1 cellular context compared by ENCODE assay signal in genomic region chr2:166609183-166609959, GRCh38.
A peak's percentile ranks its signal among the peaks of the same experiment; 100 is the strongest.
TF ChIP-seq lines count a peak whose summit lies in the region.

No MANE protein-coding gene starts in this region.

TF ChIP-seq in HepG2, 621 proteins besides CTCF, POLR2A, EP300 and RAD21 (continued from another document and continues in another):
- TF ChIP-seq CSRNP1 (CRISPR knock-in tag; IDR thresholded peaks at IDR 0.05) (no peak), DBP (CRISPR knock-in tag; IDR thresholded peaks at IDR 0.05; ENCODE audit: not compliant biosample characterization) (no peak), ZNF253 (CRISPR knock-in tag; IDR thresholded peaks at IDR 0.05; ENCODE audit: borderline replicate concordance) (no peak), NFYB (CRISPR knock-in tag; IDR thresholded peaks at IDR 0.05) (no peak), TGIF2 (CRISPR knock-in tag; IDR thresholded peaks at IDR 0.05) (no peak), SALL1 (CRISPR knock-in tag; IDR thresholded peaks at IDR 0.05) (no peak; the same call in 1 of the 2 replicates), MAFK (conservative IDR thresholded peaks at IDR 0.05 in 1 of 2, IDR thresholded peaks at IDR 0.05 in 1 of 2; ENCODE audit: low read length in 2 of 2) (no peak), ZZZ3 (CRISPR knock-in tag; IDR thresholded peaks at IDR 0.05; ENCODE audit: borderline replicate concordance) (no peak), NFRKB (IDR thresholded peaks at IDR 0.05) (no peak), ONECUT2 (CRISPR knock-in tag; IDR thresholded peaks at IDR 0.05) (no peak), HMGA1 (CRISPR knock-in tag; conservative IDR thresholded peaks at IDR 0.05) (no peak), ZNF484 (CRISPR knock-in tag; IDR thresholded peaks at IDR 0.05; ENCODE audit: borderline replicate concordance, low read depth) (no peak), MXD3 (CRISPR knock-in tag; IDR thresholded peaks at IDR 0.05) (no peak), RERE (CRISPR knock-in tag; IDR thresholded peaks at IDR 0.05; ENCODE audit: low read depth) (peak; percentile 68; the same call in 1 of the 2 replicates), RXRA (CRISPR knock-in tag; IDR thresholded peaks at IDR 0.05) (no peak; the same call in 1 of the 2 replicates), POLR2G (IDR thresholded peaks at IDR 0.05; ENCODE audit: low read depth, low read length) (no peak), ZNF841 (CRISPR knock-in tag; IDR thresholded peaks at IDR 0.05; ENCODE audit: borderline replicate concordance) (no peak), ZNF598 (CRISPR knock-in tag; IDR thresholded peaks at IDR 0.05; ENCODE audit: borderline replicate concordance) (no peak), PPARG (CRISPR knock-in tag; conservative IDR thresholded peaks at IDR 0.05) (no peak), SRSF4 (IDR thresholded peaks at IDR 0.05; ENCODE audit: low read depth, low read length, poor library complexity, severe bottlenecking) (no peak), ASH2L (IDR thresholded peaks at IDR 0.05; ENCODE audit: insufficient read length, low read depth, low read length) (no peak), BCLAF1 (IDR thresholded peaks at IDR 0.05) (no peak), ZNF883 (CRISPR knock-in tag; IDR thresholded peaks at IDR 0.05; ENCODE audit: not compliant biosample characterization) (no peak), ZMYM4 (CRISPR knock-in tag; IDR thresholded peaks at IDR 0.05) (peak; percentile 43; the same call in 1 of the 2 replicates), KDM5A (IDR thresholded peaks at IDR 0.05; ENCODE audit: borderline replicate concordance, low read length) (no peak), MED1 (CRISPR knock-in tag; IDR thresholded peaks at IDR 0.05) (no peak), BORCS8-MEF2B (CRISPR knock-in tag; IDR thresholded peaks at IDR 0.05) (no peak), TFAP4 (IDR thresholded peaks at IDR 0.05; ENCODE audit: borderline replicate concordance, low read depth) (no peak), PHF21A (CRISPR knock-in tag; IDR thresholded peaks at IDR 0.05) (no peak), HOXA9 (CRISPR knock-in tag; IDR thresholded peaks at IDR 0.05; ENCODE audit: borderline replicate concordance) (no peak), AHR (CRISPR knock-in tag; IDR thresholded peaks at IDR 0.05) (no peak), MEF2D (CRISPR knock-in tag; IDR thresholded peaks at IDR 0.05) (peak; percentile 65; the same call in 1 of the 2 replicates), LRRFIP1 (CRISPR knock-in tag; conservative IDR thresholded peaks at IDR 0.05) (no peak), JUN (CRISPR knock-in tag; IDR thresholded peaks at IDR 0.05) (no peak), ZNF652 (CRISPR knock-in tag; IDR thresholded peaks at IDR 0.05; ENCODE audit: borderline replicate concordance, low read depth) (no peak), RBM22 (optimal IDR thresholded peaks at IDR 0.05; ENCODE audit: low read length) (no peak), NR2F2 (IDR thresholded peaks at IDR 0.05; ENCODE audit: borderline replicate concordance, low read depth) (peak; percentile 76), PREB (CRISPR knock-in tag; IDR thresholded peaks at IDR 0.05) (no peak), NR2F6 (IDR thresholded peaks at IDR 0.05) (peak; percentile 85; the same call in 1 of the 2 replicates), NR2F6 (CRISPR knock-in tag; IDR thresholded peaks at IDR 0.05) (peak; percentile 52), ZNF234 (CRISPR knock-in tag; conservative IDR thresholded peaks at IDR 0.05) (no peak), KAT7 (CRISPR knock-in tag; IDR thresholded peaks at IDR 0.05; ENCODE audit: borderline replicate concordance) (no peak), ARHGAP35 (CRISPR knock-in tag; IDR thresholded peaks at IDR 0.05; ENCODE audit: borderline replicate concordance) (no peak), NPAS2 (CRISPR knock-in tag; IDR thresholded peaks at IDR 0.05; ENCODE audit: borderline replicate concordance) (no peak), MYNN (CRISPR knock-in tag; IDR thresholded peaks at IDR 0.05; ENCODE audit: low read depth) (no peak), STAT5B (CRISPR knock-in tag; IDR thresholded peaks at IDR 0.05) (no peak), SMC3 (IDR thresholded peaks at IDR 0.05; ENCODE audit: low read length) (no peak), ZNF577 (CRISPR knock-in tag; IDR thresholded peaks at IDR 0.05; ENCODE audit: borderline replicate concordance, low read depth) (no peak), DZIP1 (CRISPR knock-in tag; IDR thresholded peaks at IDR 0.05) (no peak), DMAP1 (CRISPR knock-in tag; IDR thresholded peaks at IDR 0.05) (no peak)
